24 cellular contexts compared by ENCODE assay signal in the genomic region with DNA sequence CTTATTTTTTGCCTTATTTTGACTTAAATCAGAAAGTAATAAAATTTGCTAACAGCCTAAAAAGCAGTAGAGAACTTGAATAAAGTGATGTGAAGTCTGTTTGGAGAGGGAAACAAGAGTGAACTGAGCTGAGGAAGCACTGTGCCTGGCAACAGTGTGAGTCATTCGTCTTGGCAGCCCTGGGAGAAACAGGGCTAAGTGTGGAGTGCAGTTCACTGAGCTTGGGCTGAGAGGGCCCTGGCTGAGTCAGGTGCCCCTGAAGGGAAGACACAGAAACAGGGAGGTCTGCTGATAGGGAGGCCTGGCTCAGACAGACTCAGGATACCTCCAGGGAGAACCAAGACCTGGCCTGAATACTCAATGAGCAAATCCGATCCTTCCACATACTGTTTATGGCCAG.
DNase-seq lines count a peak whose midpoint lies in the region; ATAC-seq and TF ChIP-seq lines count a peak whose summit lies in the region.
"Had no signal": no experiment of that assay in that cellular context is flagged by ENCODE, and none has a peak within 500 bp of the region (broad histone marks: within the 10 kb centered on the region; RNA-seq: fewer than 3 reads in every experiment).

No MANE protein-coding gene starts in this region.

- TF ChIP-seq POLR2A in breast epithelium (IDR thresholded peaks at IDR 0.05): no peak

- DNase-seq in ACHN: peak; percentile 32
- peak; percentile 30 for DNase-seq in M059J (ENCODE audit: low read depth)
- DNase-seq in astrocyte of the hippocampus (ENCODE audit: low read depth, low spot score): peak; percentile 16
- DNase-seq in lower lobe of right lung: peak; percentile 49
- no peak for DNase-seq in left colon
- no peak for DNase-seq in breast epithelium (ENCODE audit: low spot score in 2 of 2)
- DNase-seq in left ventricle myocardium inferior: no peak
- DNase-seq: activated CD4-positive, alpha-beta T cell treated with anti-CD3 and anti-CD28 coated beads, Interleukin-2, amount 10 ng/mL, durations not matched to agents 7 days and 5 days; activated naive CD8-positive, alpha-beta T cell treated with anti-CD3 and anti-CD28 coated beads, Interleukin-2, amount 50 U/mL, for 24 hours; activated T-cell treated with anti-CD3 and anti-CD28 coated beads, Interleukin-2, amount 50 U/mL, for 24 hours; BE2C; CD8-positive, alpha-beta memory T cell; heart left ventricle; left cardiac atrium; naive B cell; NCI-H1694; NCI-H524; PC-9; SHP77 treated with DMSO at 0.1 percent for 48 hours; stimulated activated naive CD8-positive, alpha-beta T cell treated with anti-CD3 and anti-CD28 coated beads, Interleukin-15, amount 100 ng/mL, for 72 hours; SW 1271; T1000 had no signal

- ATAC-seq in lower lobe of right lung (peak; percentile 83 to 90), HG02938 (IDR thresholded peaks at IDR 0.05; ENCODE audit: unreplicated experiment) (no peak), left colon (no peak)
- ATAC-seq: activated naive CD8-positive, alpha-beta T cell treated with anti-CD3 and anti-CD28 coated beads, Interleukin-2, amount 50 U/mL, for 24 hours; stimulated activated naive CD8-positive, alpha-beta T cell treated with anti-CD3 and anti-CD28 coated beads, Interleukin-15, amount 100 ng/mL, for 72 hours had no signal

- no peaks in the 10 kb centered on the region for H3K9me3 ChIP-seq in lower lobe of right lung
- H3K9me3 ChIP-seq in breast epithelium: no peaks in the 10 kb centered on the region
- H3K9me3 ChIP-seq in left ventricle myocardium inferior (replicated peaks): no peaks in the 10 kb centered on the region
- H3K9me3 ChIP-seq: BE2C, heart left ventricle had no signal

- H3K27ac ChIP-seq in lower lobe of right lung (no peak overlapping the region), breast epithelium (no peak overlapping the region), left ventricle myocardium inferior (replicated peaks) (no peak overlapping the region)
- H3K27ac ChIP-seq: heart left ventricle, KMS-11, PC-9 had no signal

- intact Hi-C loops in lower lobe of right lung (cut with DNase I) (no loop called here), left colon (cut with DNase I, micrococcal nuclease) (no loop called here), breast epithelium (cut with DNase I; ENCODE audit: low total_unique reads) (loop anchor here (5.0 kb wide), 1 partner anchor 607 kb away; a partner anchor contains a TSS), left ventricle myocardium inferior (cut with micrococcal nuclease) (no loop called here)

- no peak for TF ChIP-seq CTCF in lower lobe of right lung (IDR thresholded peaks at IDR 0.05)
- no peak for TF ChIP-seq CTCF in breast epithelium (IDR thresholded peaks at IDR 0.05)
- no peak for TF ChIP-seq CTCF in left ventricle myocardium inferior (IDR thresholded peaks at IDR 0.05; ENCODE audit: borderline replicate concordance)

- no peak overlapping the region for H3K4me3 ChIP-seq in lower lobe of right lung
- H3K4me3 ChIP-seq in breast epithelium: no peak overlapping the region
- H3K4me3 ChIP-seq in left ventricle myocardium inferior: no peak overlapping the region
- H3K4me3 ChIP-seq: heart left ventricle, PC-9 had no signal

- H3K4me1 ChIP-seq in lower lobe of right lung: no peaks in the 10 kb centered on the region
- no peaks in the 10 kb centered on the region for H3K4me1 ChIP-seq in breast epithelium
- no peaks in the 10 kb centered on the region for H3K4me1 ChIP-seq in left ventricle myocardium inferior
- H3K4me1 ChIP-seq: BE2C, heart left ventricle had no signal

- in situ Hi-C loops in ACHN (cut with HindIII; ENCODE audit: low pct_ligation_motif_present, low pct_unique_long_range_greater_than_20kb, low sequenced_read_pairs): no loop called here

- H3K27me3 ChIP-seq in lower lobe of right lung (ENCODE audit: low read depth) (no peaks in the 10 kb centered on the region), breast epithelium (no peaks in the 10 kb centered on the region), left ventricle myocardium inferior (ENCODE audit: low read depth) (peaks cover 14% of the 10 kb centered on the region)
- H3K27me3 ChIP-seq: BE2C had no signal

- H3K36me3 ChIP-seq in lower lobe of right lung: no peaks in the 10 kb centered on the region
- H3K36me3 ChIP-seq in breast epithelium: no peaks in the 10 kb centered on the region
- H3K36me3 ChIP-seq in left ventricle myocardium inferior: no peaks in the 10 kb centered on the region
- H3K36me3 ChIP-seq: BE2C, heart left ventricle had no signal

Comparison
In these comparisons a context has a peak if more than half of its experiments do, and no peak if none do; other contexts are left out.
1. DNase-seq: peak in ACHN (single experiment), M059J (single experiment), astrocyte of the hippocampus (single experiment) and lower lobe of right lung (single experiment); none in left colon (0 of 2), breast epithelium (0 of 2) and left ventricle myocardium inferior (single experiment).
2. ATAC-seq: peak in lower lobe of right lung (2 of 2); none in HG02938 (single experiment) and left colon (single experiment).